Comparison of ENCODE assay signal across 28 cellular contexts in genomic region chr5:178640331-178641045, GRCh38. TPM values are rescaled to one million over a fixed set of nuclear protein-coding genes. Genes with fewer than 3 reads are reported as not detected.
"Had no signal": no experiment of that assay in that cellular context is flagged by ENCODE, and none has a peak within 500 bp of the region (broad histone marks: within the 10 kb centered on the region; RNA-seq: fewer than 3 reads in every experiment).

No MANE protein-coding gene starts in this region.

- DNase-seq: activated CD4-positive, alpha-beta memory T cell treated with anti-CD3 and anti-CD28 coated beads for 36 hours; activated CD4-positive, alpha-beta T cell treated with anti-CD3 and anti-CD28 coated beads, Interleukin-2, amount 10 ng/mL, durations not matched to agents 24 days and 14 days; activated CD8-positive, alpha-beta memory T cell treated with anti-CD3 and anti-CD28 coated beads, Interleukin-2, amount 50 U/mL, for 4 hours; activated gamma-delta T cell; activated naive CD8-positive, alpha-beta T cell treated with anti-CD3 and anti-CD28 coated beads, Interleukin-2, amount 50 U/mL, for 24 hours; activated T-cell treated with anti-CD3 and anti-CD28 coated beads, Interleukin-2, amount 50 U/mL, for 1 hour; amygdala; effector CD8-positive, alpha-beta T cell; gastrocnemius medialis; glutamatergic neuron; left colon; naive B cell; nucleus accumbens; stimulated activated CD4-positive, alpha-beta T cell treated with anti-CD3 and anti-CD28 coated beads, Interleukin-15, amount 100 ng/mL, for 24 hours; stimulated activated CD4-positive, alpha-beta T cell treated with anti-CD3 and anti-CD28 coated beads, Interleukin-2, amount 100 ng/mL, for 24 hours; stimulated activated naive B cell treated with anti-CD40 and anti-IgM and Interleukin-4, amounts not matched to agents 10 μg/mL and 1 μg/mL and 100 μg/mL, for 72 hours; stomach; T-helper 9 cell; tibial artery had no signal

- H3K27me3 ChIP-seq: gastrocnemius medialis, right atrium auricular region, stomach, suprapubic skin, tibial artery had no signal

- H3K27ac ChIP-seq: gastrocnemius medialis, parathyroid adenoma, right atrium auricular region, stomach, suprapubic skin, tibial artery, VCaP had no signal

- H3K4me3 ChIP-seq: gastrocnemius medialis, right atrium auricular region, stomach, suprapubic skin, tibial artery had no signal

- H3K4me1 ChIP-seq: gastrocnemius medialis, parathyroid adenoma, right atrium auricular region, stomach, tibial artery had no signal

- ATAC-seq: activated CD4-positive, CD25-positive, alpha-beta regulatory T cell treated with anti-CD3 and anti-CD28 coated beads, Interleukin-2, amount 50 U/mL, for 24 hours; activated naive CD8-positive, alpha-beta T cell treated with anti-CD3 and anti-CD28 coated beads, Interleukin-2, amount 50 U/mL, for 24 hours; gastrocnemius medialis; left colon; stimulated activated naive B cell treated with anti-CD40 and anti-IgM and Interleukin-4, amounts not matched to agents 10 μg/mL and 1 μg/mL and 100 μg/mL, for 72 hours had no signal

- H3K9me3 ChIP-seq: gastrocnemius medialis, right atrium auricular region, suprapubic skin, tibial artery had no signal

- H3K36me3 ChIP-seq: gastrocnemius medialis, right atrium auricular region, stomach, suprapubic skin, tibial artery had no signal

RNA-seq across cellular contexts. Expression of gene COL23A1, which starts 50.3 kb away (rescaled TPM):
- total RNA-seq: epithelial cell of proximal tubule, pulmonary artery endothelial cell had no signal
- polyA plus RNA-seq: keratinocyte, neural cell had no signal
